ENCODE assay signal across 8 cellular contexts in genomic region chr9:128947423-128948310, GRCh38. TPM values are rescaled to one million over a fixed set of nuclear protein-coding genes. Genes with fewer than 3 reads are reported as not detected.
DNase-seq lines count a peak whose midpoint lies in the region; ATAC-seq and TF ChIP-seq lines count a peak whose summit lies in the region.

Gene DOLK, minus strand, starts transcription at chr9:128947603. Its CDS starts 300 bp downstream, at chr9:128947303.
Gene NUP188, plus strand, starts transcription at chr9:128947699. Its CDS starts 21 bp downstream, at chr9:128947720.

- H3K27me3 Mint-ChIP-seq in activated naive CD8-positive, alpha-beta T cell = no peaks in the 10 kb centered on the region
- H3K27me3 Mint-ChIP-seq in glutamatergic neuron (ENCODE audit: unreplicated experiment) (peaks cover 10% of the 10 kb centered on the region), osteocyte (ENCODE audit: unreplicated experiment) (no peaks in the 10 kb centered on the region)

- H3K36me3 ChIP-seq in thoracic aorta = peaks cover 4% of the 10 kb centered on the region

- peak; percentile 71 for ATAC-seq in HG02588 (IDR thresholded peaks at IDR 0.05; ENCODE audit: unreplicated experiment)
- peak; percentile 82 for ATAC-seq in thoracic aorta (ENCODE audit: insufficient number of reproducible peaks, low FRiP score, low read depth)

- peaks cover 4% of the 10 kb centered on the region for H3K36me3 Mint-ChIP-seq in activated naive CD8-positive, alpha-beta T cell
- H3K36me3 Mint-ChIP-seq in glutamatergic neuron (ENCODE audit: unreplicated experiment) = peaks cover 4% of the 10 kb centered on the region
- peaks cover 2% of the 10 kb centered on the region for H3K36me3 Mint-ChIP-seq in osteocyte (ENCODE audit: unreplicated experiment)

- peak within 1 kb of the TSS; percentile 93 to 94 for H3K27ac ChIP-seq in thoracic aorta

- H3K27me3 ChIP-seq in thoracic aorta (replicated peaks; ENCODE audit: insufficient read depth) = no peaks in the 10 kb centered on the region

- TF ChIP-seq CTCF in GM10248 (IDR thresholded peaks at IDR 0.05; ENCODE audit: control extremely low read depth, extremely low read depth, low read depth, missing control alignments) = no peak
- no peak for TF ChIP-seq CTCF in glutamatergic neuron (IDR thresholded peaks at IDR 0.05; ENCODE audit: partially characterized antibody, unreplicated experiment)
- TF ChIP-seq CTCF in osteocyte (IDR thresholded peaks at IDR 0.05) = no peak
- TF ChIP-seq CTCF in thoracic aorta (IDR thresholded peaks at IDR 0.05) = no peak

- H3K4me1 Mint-ChIP-seq in activated naive CD8-positive, alpha-beta T cell (ENCODE audit: low read depth) = peaks cover 24% of the 10 kb centered on the region
- H3K4me1 Mint-ChIP-seq in glutamatergic neuron (ENCODE audit: low read depth, unreplicated experiment) = peaks cover 11% of the 10 kb centered on the region
- H3K4me1 Mint-ChIP-seq in osteocyte (ENCODE audit: unreplicated experiment) = peaks cover 22% of the 10 kb centered on the region

- H3K4me3 ChIP-seq in thoracic aorta = peak within 1 kb of the TSS; percentile 97

- H3K9me3 ChIP-seq in thoracic aorta = no peaks in the 10 kb centered on the region

- POLR2A ChIA-PET in GM10248 (lab: Yijun Ruan, JAX) = interaction anchor here (0.5 to 1.6 kb wide), 5 partner anchors 81 to 1343 kb away, joined by 3 to 7 read pairs (median 4); partner anchors contain the start of genes ENDOG, SH3GLB2 and SPTAN1

- H3K9me3 Mint-ChIP-seq in activated naive CD8-positive, alpha-beta T cell (ENCODE audit: low read depth) = no peaks in the 10 kb centered on the region
- H3K9me3 Mint-ChIP-seq in glutamatergic neuron (ENCODE audit: unreplicated experiment) (peaks cover 7% of the 10 kb centered on the region), osteocyte (ENCODE audit: unreplicated experiment) (no peaks in the 10 kb centered on the region)

- H3K4me3 Mint-ChIP-seq in activated naive CD8-positive, alpha-beta T cell = peak within 1 kb of the TSS; percentile 99
- H3K4me3 Mint-ChIP-seq in glutamatergic neuron (ENCODE audit: unreplicated experiment) (peak within 1 kb of the TSS; percentile 100), osteocyte (ENCODE audit: unreplicated experiment) (peak within 1 kb of the TSS; percentile 97)

- DNase-seq in GM10248 (ENCODE audit: extremely low spot score) = peak; percentile 100
- DNase-seq in NCI-H1092 (lab: John Stamatoyannopoulos, UW) = peak; percentile 90
- DNase-seq in SKM-1 treated with dmso at 0.1 percent for 144 hours (lab: John Stamatoyannopoulos, UW; ENCODE audit: unreplicated experiment) = peak; percentile 75
- DNase-seq in glutamatergic neuron = peak; percentile 99
- DNase-seq in osteocyte (ENCODE audit: extremely low spot score, unreplicated experiment) = peak; percentile 99
- DNase-seq in thoracic aorta (ENCODE audit: low spot score) = peak; percentile 85

- peak within 1 kb of the TSS; percentile 98 for H3K27ac Mint-ChIP-seq in activated naive CD8-positive, alpha-beta T cell
- H3K27ac Mint-ChIP-seq in glutamatergic neuron (ENCODE audit: unreplicated experiment) (peak within 1 kb of the TSS; percentile 93), osteocyte (ENCODE audit: unreplicated experiment) (peak within 1 kb of the TSS; percentile 94)

- CTCF ChIA-PET in GM10248 (lab: Yijun Ruan, JAX) = interaction anchor here (0.8 to 4.8 kb wide), 3 partner anchors 17 to 85 kb away, joined by 3 to 26 read pairs (median 3); no protein-coding TSS in a partner anchor

- H3K4me1 ChIP-seq in thoracic aorta (ENCODE audit: control insufficient read depth in 1 of 2, low read depth in 2 of 2) = peaks cover 8 to 24% of the 10 kb centered on the region in 2 donors

RNA-seq across cellular contexts. Expression of gene DOLK, which starts in this region (rescaled TPM):
- total RNA-seq in glutamatergic neuron (ENCODE audit: unreplicated experiment) (16.6 TPM), osteocyte (27.4 and 30.5 TPM in 2 replicates), thoracic aorta (10 to 100 TPM; 10.6 to 17.6 TPM)

RNA-seq across cellular contexts. Expression of gene NUP188, which starts in this region (rescaled TPM):
- total RNA-seq in glutamatergic neuron (ENCODE audit: unreplicated experiment) (63.6 TPM), osteocyte (44.5 and 49.0 TPM in 2 replicates), thoracic aorta (100 to 1,000 TPM in 1 of 2 donors, 10 to 100 TPM in 1; 75.7 to 106 TPM)

Comparison
In these comparisons a context has a peak if more than half of its experiments do, and no peak if none do; other contexts are left out.
1. Peak in every context shown above with its lines: DNase-seq, ATAC-seq, H3K4me3 ChIP-seq and H3K27ac ChIP-seq.